1 cellular context compared by ENCODE assay signal in the genomic region with DNA sequence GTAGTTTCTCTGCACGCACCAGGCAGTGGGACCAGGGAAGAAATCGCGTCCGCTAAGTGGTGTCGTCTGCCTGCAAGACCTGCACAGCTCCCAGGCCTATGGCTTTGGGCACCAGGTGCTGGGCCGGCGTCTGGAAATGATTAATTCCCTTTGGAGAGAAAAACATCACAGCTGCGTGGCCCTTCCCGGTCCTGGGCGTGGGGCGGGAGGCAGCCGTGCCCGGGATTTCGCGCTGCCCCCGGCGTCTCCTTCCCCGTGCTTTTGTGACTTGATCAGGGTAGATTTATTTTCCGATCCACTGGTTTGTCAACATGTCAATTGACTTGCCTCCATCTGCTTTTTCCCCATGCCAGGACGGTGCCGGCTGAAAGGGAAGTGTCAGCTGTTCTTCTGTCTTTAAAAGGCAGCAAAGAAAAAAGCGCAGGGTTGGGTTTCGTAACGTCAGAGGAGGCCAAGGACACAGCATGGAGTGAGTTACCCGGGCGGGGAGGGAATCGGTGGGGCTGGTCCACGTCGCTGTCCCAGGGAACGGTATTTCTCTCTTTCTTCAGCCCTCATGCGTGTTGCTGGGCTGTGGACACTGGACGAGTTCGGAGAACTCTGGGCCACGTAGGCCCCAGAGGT.
TF ChIP-seq lines count a peak whose summit lies in the region.

No MANE protein-coding gene starts in this region.

TF ChIP-seq in HepG2, 621 proteins besides CTCF, POLR2A, EP300 and RAD21 (continued from another document):
- TF ChIP-seq, protein P1, sequence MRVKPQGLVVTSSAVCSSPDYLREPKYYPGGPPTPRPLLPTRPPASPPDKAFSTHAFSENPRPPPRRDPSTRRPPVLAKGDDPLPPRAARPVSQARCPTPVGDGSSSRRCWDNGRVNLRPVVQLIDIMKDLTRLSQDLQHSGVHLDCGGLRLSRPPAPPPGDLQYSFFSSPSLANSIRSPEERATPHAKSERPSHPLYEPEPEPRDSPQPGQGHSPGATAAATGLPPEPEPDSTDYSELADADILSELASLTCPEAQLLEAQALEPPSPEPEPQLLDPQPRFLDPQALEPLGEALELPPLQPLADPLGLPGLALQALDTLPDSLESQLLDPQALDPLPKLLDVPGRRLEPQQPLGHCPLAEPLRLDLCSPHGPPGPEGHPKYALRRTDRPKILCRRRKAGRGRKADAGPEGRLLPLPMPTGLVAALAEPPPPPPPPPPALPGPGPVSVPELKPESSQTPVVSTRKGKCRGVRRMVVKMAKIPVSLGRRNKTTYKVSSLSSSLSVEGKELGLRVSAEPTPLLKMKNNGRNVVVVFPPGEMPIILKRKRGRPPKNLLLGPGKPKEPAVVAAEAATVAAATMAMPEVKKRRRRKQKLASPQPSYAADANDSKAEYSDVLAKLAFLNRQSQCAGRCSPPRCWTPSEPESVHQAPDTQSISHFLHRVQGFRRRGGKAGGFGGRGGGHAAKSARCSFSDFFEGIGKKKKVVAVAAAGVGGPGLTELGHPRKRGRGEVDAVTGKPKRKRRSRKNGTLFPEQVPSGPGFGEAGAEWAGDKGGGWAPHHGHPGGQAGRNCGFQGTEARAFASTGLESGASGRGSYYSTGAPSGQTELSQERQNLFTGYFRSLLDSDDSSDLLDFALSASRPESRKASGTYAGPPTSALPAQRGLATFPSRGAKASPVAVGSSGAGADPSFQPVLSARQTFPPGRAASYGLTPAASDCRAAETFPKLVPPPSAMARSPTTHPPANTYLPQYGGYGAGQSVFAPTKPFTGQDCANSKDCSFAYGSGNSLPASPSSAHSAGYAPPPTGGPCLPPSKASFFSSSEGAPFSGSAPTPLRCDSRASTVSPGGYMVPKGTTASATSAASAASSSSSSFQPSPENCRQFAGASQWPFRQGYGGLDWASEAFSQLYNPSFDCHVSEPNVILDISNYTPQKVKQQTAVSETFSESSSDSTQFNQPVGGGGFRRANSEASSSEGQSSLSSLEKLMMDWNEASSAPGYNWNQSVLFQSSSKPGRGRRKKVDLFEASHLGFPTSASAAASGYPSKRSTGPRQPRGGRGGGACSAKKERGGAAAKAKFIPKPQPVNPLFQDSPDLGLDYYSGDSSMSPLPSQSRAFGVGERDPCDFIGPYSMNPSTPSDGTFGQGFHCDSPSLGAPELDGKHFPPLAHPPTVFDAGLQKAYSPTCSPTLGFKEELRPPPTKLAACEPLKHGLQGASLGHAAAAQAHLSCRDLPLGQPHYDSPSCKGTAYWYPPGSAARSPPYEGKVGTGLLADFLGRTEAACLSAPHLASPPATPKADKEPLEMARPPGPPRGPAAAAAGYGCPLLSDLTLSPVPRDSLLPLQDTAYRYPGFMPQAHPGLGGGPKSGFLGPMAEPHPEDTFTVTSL (CRISPR knock-in tag; IDR thresholded peaks at IDR 0.05; ENCODE audit: borderline replicate concordance): 0 out of 2 replicates have a peak, but pooled peaks have one; percentile 19
- TF ChIP-seq ZFP82 (CRISPR knock-in tag; IDR thresholded peaks at IDR 0.05; ENCODE audit: borderline replicate concordance) (0 out of 2 replicates have a peak, but pooled peaks have one; percentile 44), SALL1 (CRISPR knock-in tag; IDR thresholded peaks at IDR 0.05) (0 out of 2 replicates have a peak, but pooled peaks have one; percentile 17), ARNT2 (CRISPR knock-in tag; IDR thresholded peaks at IDR 0.05; ENCODE audit: low read depth) (no peak), ZNF724P (CRISPR knock-in tag; IDR thresholded peaks at IDR 0.05; ENCODE audit: borderline replicate concordance) (0 out of 2 replicates have a peak, but pooled peaks have one; percentile 24), ZNF296 (CRISPR knock-in tag; conservative IDR thresholded peaks at IDR 0.05) (no peak)
